Comparison of ENCODE assay signal across 8 cellular contexts in the genomic region with DNA sequence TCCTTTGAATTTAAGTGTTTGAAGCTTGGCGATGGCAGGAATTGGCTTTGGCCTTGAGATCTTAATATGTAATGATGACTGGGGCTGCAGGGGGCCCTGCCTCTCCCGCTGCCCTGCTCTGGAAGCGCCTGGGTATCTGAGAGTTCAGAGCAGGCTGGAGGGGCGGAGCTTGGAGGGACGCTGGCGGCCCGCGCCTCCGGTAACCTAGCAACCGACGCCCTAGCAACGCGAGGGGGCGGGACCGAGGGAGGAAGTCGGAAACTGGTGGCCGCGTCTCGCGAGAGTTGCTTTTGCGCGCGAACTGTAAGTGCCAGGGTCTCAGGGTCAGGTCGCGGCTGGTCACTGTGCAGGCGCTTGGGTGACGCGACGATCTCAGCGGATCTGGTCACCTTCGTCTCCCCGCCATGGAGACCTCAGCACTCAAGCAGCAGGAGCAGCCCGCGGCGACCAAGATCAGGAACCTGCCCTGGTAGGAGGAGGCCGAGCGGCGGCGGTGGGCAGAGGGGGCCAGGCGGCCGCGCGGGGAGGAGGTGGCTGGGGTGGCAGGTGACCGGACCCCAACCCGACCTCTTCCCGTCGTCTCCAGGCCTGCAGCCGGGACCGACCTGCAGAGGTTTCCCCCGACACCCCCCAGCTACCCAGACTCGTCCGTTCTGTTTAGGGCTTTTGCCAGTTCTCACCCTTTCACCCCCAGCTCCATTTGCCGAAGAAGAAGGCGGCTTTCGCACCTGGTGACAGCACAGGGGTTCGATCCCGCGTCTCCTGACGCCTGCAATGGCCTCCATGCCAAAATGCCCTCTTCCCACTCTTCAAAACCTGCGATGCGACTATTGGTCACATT. TPM values are rescaled to one million over a fixed set of nuclear protein-coding genes. Genes with fewer than 3 reads are reported as not detected.
DNase-seq lines count a peak whose midpoint lies in the region; ATAC-seq and TF ChIP-seq lines count a peak whose summit lies in the region.

A gene with protein sequence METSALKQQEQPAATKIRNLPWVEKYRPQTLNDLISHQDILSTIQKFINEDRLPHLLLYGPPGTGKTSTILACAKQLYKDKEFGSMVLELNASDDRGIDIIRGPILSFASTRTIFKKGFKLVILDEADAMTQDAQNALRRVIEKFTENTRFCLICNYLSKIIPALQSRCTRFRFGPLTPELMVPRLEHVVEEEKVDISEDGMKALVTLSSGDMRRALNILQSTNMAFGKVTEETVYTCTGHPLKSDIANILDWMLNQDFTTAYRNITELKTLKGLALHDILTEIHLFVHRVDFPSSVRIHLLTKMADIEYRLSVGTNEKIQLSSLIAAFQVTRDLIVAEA (plus strand): TSS at position 280 of the 841 bp plus-strand sequence. CDS start 125 bp downstream, at position 405.

- peak; percentile 94 for TF ChIP-seq POLR2A in Raji (IDR thresholded peaks at IDR 0.05; ENCODE audit: insufficient read depth, low read depth, low read length)

- H3K27me3 Mint-ChIP-seq in activated T-helper 2 cell treated with anti-CD3 and anti-CD28 coated beads, Interferon-gamma antibody, Interleukin-2, Interleukin-4, amounts not matched to agents 10 μg/mL and 5 μg/mL and 100 μg/mL, durations not matched to agents 14 hours and 24 hours and 36 hours (ENCODE audit: low read depth): peaks cover 2% of the 10 kb centered on the region
- no peaks in the 10 kb centered on the region for H3K27me3 Mint-ChIP-seq in nephron (ENCODE audit: low read depth)

- peaks cover 13% of the 10 kb centered on the region for H3K36me3 ChIP-seq in H7 (replicated peaks; ENCODE audit: control insufficient read depth, insufficient read depth, low read length)

- peak; percentile 96 for ATAC-seq in stimulated activated naive CD8-positive, alpha-beta T cell treated with anti-CD3 and anti-CD28 coated beads, Interleukin-15, Interleukin-2, amounts not matched to agents 100 U/mL and 50 U/mL, for 24 hours

- H3K4me1 Mint-ChIP-seq in activated T-helper 2 cell treated with anti-CD3 and anti-CD28 coated beads, Interferon-gamma antibody, Interleukin-2, Interleukin-4, amounts not matched to agents 10 μg/mL and 5 μg/mL and 100 μg/mL, durations not matched to agents 14 hours and 24 hours and 36 hours (ENCODE audit: low read depth): peaks cover 16% of the 10 kb centered on the region
- H3K4me1 Mint-ChIP-seq in nephron: peaks cover 12% of the 10 kb centered on the region

- H3K4me3 ChIP-seq in H7 (ENCODE audit: insufficient read depth, low read depth, low read length) (peak within 1 kb of the TSS; percentile 85), fibroblast of pulmonary artery (replicated peaks; ENCODE audit: low read depth, low read length) (peak within 1 kb of the TSS; percentile 92)

- no peaks in the 10 kb centered on the region for H3K27me3 ChIP-seq in H7 (ENCODE audit: control insufficient read depth, insufficient read depth, low read length)

- TF ChIP-seq CTCF in fibroblast of pulmonary artery (IDR thresholded peaks at IDR 0.05; ENCODE audit: low read length, missing control alignments) (no peak), nephron (IDR thresholded peaks at IDR 0.05; ENCODE audit: unreplicated experiment in 3 of 3) (no peak)

- H3K27ac Mint-ChIP-seq in activated T-helper 2 cell treated with anti-CD3 and anti-CD28 coated beads, Interferon-gamma antibody, Interleukin-2, Interleukin-4, amounts not matched to agents 10 μg/mL and 5 μg/mL and 100 μg/mL, durations not matched to agents 14 hours and 24 hours and 36 hours: peak within 1 kb of the TSS; percentile 88
- peak within 1 kb of the TSS; percentile 74 to 83 (median 80) for H3K27ac Mint-ChIP-seq in nephron

- H3K9me3 Mint-ChIP-seq in activated T-helper 2 cell treated with anti-CD3 and anti-CD28 coated beads, Interferon-gamma antibody, Interleukin-2, Interleukin-4, amounts not matched to agents 10 μg/mL and 5 μg/mL and 100 μg/mL, durations not matched to agents 14 hours and 24 hours and 36 hours: peaks cover 4% of the 10 kb centered on the region
- H3K9me3 Mint-ChIP-seq in nephron: no peaks in the 10 kb centered on the region

- peak within 1 kb of the TSS; percentile 88 for H3K4me3 Mint-ChIP-seq in activated T-helper 2 cell treated with anti-CD3 and anti-CD28 coated beads, Interferon-gamma antibody, Interleukin-2, Interleukin-4, amounts not matched to agents 10 μg/mL and 5 μg/mL and 100 μg/mL, durations not matched to agents 14 hours and 24 hours and 36 hours (ENCODE audit: low read depth)
- peak within 1 kb of the TSS; percentile 92 to 94 (median 93) for H3K4me3 Mint-ChIP-seq in nephron

- peaks cover 33% of the 10 kb centered on the region for H3K36me3 Mint-ChIP-seq in activated T-helper 2 cell treated with anti-CD3 and anti-CD28 coated beads, Interferon-gamma antibody, Interleukin-2, Interleukin-4, amounts not matched to agents 10 μg/mL and 5 μg/mL and 100 μg/mL, durations not matched to agents 14 hours and 24 hours and 36 hours (ENCODE audit: low read depth)
- H3K36me3 Mint-ChIP-seq in nephron (ENCODE audit: low read depth): peaks cover 23% of the 10 kb centered on the region

- peak; percentile 99 for DNase-seq in ELR (ENCODE audit: low read depth)
- DNase-seq in H7: peak; percentile 98
- peak; percentile 97 for DNase-seq in M059J (ENCODE audit: low read depth)
- DNase-seq in activated T-helper 2 cell treated with anti-CD3 and anti-CD28 coated beads, Interferon-gamma antibody, Interleukin-2, Interleukin-4, amounts not matched to agents 10 μg/mL and 5 μg/mL and 100 μg/mL, durations not matched to agents 14 hours and 24 hours and 36 hours (ENCODE audit: low spot score): peak; percentile 95
- peak; percentile 97 for DNase-seq in fibroblast of pulmonary artery (ENCODE audit: low read depth)
- peak; percentile 99 for DNase-seq in stimulated activated naive CD8-positive, alpha-beta T cell treated with anti-CD3 and anti-CD28 coated beads, Interleukin-15, Interleukin-2, amounts not matched to agents 100 U/mL and 50 U/mL, for 24 hours

- intact Hi-C loops in activated T-helper 2 cell treated with anti-CD3 and anti-CD28 coated beads, Interferon-gamma antibody, Interleukin-2, Interleukin-4, amounts not matched to agents 10 μg/mL and 5 μg/mL and 100 μg/mL, durations not matched to agents 14 hours and 24 hours and 36 hours (cut with micrococcal nuclease): loop anchor here (1.0 to 2.0 kb wide), 4 partner anchors 19 to 360 kb away; partner anchors contain the start of gene SUDS3

RNA-seq across cellular contexts. Expression of the gene that starts here (rescaled TPM):
- total RNA-seq in H7 (2014; rRNA removed; shearing (Covaris generic)): 55.0 and 59.1 TPM in 2 replicates
- total RNA-seq in M059J (2014; rRNA removed; shearing (Covaris generic)): 54.4 and 71.2 TPM in 2 replicates
- 61.9 and 65.8 TPM in 2 replicates for total RNA-seq in activated T-helper 2 cell treated with anti-CD3 and anti-CD28 coated beads, Interferon-gamma antibody, Interleukin-2, Interleukin-4, amounts not matched to agents 10 μg/mL and 5 μg/mL and 100 μg/mL, durations not matched to agents 14 hours and 24 hours and 36 hours

Comparison
In these comparisons a context has a peak if more than half of its experiments do, and no peak if none do; other contexts are left out.
1. Peak in every context shown above with its lines: DNase-seq, ATAC-seq and H3K4me3 ChIP-seq.